8 cellular contexts compared by ENCODE assay signal in the genomic region with DNA sequence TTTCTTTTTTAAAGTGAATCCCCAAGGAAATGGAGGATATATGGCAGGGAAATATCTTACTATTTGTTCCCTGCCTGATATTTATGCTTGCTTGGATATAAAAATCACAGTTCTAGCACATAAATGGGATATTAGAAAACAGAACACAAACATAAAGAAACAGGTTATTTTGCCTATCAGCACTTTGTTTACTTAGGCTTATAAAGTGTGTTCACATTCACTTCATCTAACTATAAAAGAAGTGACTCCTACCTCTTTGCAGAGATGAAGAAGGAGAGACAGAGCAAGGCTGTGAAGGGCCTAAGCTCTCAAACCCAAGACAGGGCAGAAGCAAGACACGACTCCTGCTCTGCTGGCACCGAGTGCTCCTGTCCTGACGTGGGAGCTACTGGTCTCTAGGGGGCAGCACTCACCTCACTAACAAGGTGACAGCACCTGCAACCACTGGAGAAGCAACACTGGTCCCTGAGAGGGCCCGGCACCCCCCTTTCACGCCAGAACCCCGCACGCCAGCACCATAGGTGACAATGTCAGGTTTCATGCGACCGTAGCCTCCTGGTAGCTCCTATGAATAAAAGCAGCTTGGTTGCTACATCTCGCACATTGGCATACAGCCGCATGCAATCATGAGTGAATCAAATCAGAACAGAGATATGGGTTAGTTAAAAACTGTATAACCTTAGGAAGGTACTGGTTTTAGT. TPM values are rescaled to one million over a fixed set of nuclear protein-coding genes. Genes with fewer than 3 reads are reported as not detected.
A peak's percentile ranks its signal among the peaks of the same experiment; 100 is the strongest.
DNase-seq lines count a peak whose midpoint lies in the region; ATAC-seq and TF ChIP-seq lines count a peak whose summit lies in the region.

No MANE protein-coding gene starts in this region.

- peak; percentile 83 for DNase-seq in 8988T
- DNase-seq in GM13977 (ENCODE audit: low spot score) = peak; percentile 81
- peak; percentile 66 to 76 for DNase-seq in Kasumi-1 (lab: John Stamatoyannopoulos, UW)
- DNase-seq in activated naive CD4-positive, alpha-beta T cell treated with anti-CD3 and anti-CD28 coated beads, Interleukin-2, amount 50 U/mL, for 72 hours (ENCODE audit: low spot score in 2 of 2) = peak in 1 of 2 donors; percentile 69
- peak; percentile 50 for DNase-seq in left cardiac atrium
- DNase-seq in smooth muscle cell (lab: John Stamatoyannopoulos, UW; ENCODE audit: unreplicated experiment) = no peak

- H3K9ac ChIP-seq in smooth muscle cell (ENCODE audit: low read depth) = no peak overlapping the region

- in situ Hi-C loops in GM13977 (cut with MboI; ENCODE audit: low pct_unique_long_range_greater_than_20kb, low sequenced_read_pairs, unreplicated experiment) = loop anchor here (5.0 kb wide), 1 partner anchor 93 kb away; no protein-coding TSS in a partner anchor

- H3F3A ChIP-seq in smooth muscle cell (ENCODE audit: low read depth) = no peaks in the 10 kb centered on the region

- H2AFZ ChIP-seq in smooth muscle cell (ENCODE audit: low read depth) = no peak overlapping the region

- H3K36me3 Mint-ChIP-seq in activated naive CD4-positive, alpha-beta T cell treated with anti-CD3 and anti-CD28 coated beads, Interleukin-2, amount 50 U/mL, for 72 hours = peaks cover 21 to 25% of the 10 kb centered on the region in 2 donors

- TF ChIP-seq CTCF in GM13977 (IDR thresholded peaks at IDR 0.05; ENCODE audit: extremely low read depth, insufficient read depth, missing control alignments) (peak; percentile 87), smooth muscle cell (IDR thresholded peaks at IDR 0.05; ENCODE audit: borderline replicate concordance, insufficient read depth, poor library complexity, severe bottlenecking) (peak; percentile 67)

- intact Hi-C loops in left cardiac atrium (cut with DNase I) = loop anchor here in 1 of 2 donors (5.0 kb wide), 1 partner anchor 93 kb away; no protein-coding TSS in a partner anchor

- no peak overlapping the region for H3K27ac Mint-ChIP-seq in activated naive CD4-positive, alpha-beta T cell treated with anti-CD3 and anti-CD28 coated beads, Interleukin-2, amount 50 U/mL, for 72 hours

- no peak overlapping the region for H3K4me2 ChIP-seq in smooth muscle cell

- H3K27me3 ChIP-seq in smooth muscle cell (ENCODE audit: low read depth) = no peaks in the 10 kb centered on the region

- H3K9me3 ChIP-seq in smooth muscle cell (replicated peaks; ENCODE audit: low read depth) = no peaks in the 10 kb centered on the region

- no peak overlapping the region for H3K27ac ChIP-seq in smooth muscle cell (ENCODE audit: low read depth)

- H3K4me1 ChIP-seq in smooth muscle cell (ENCODE audit: low read depth) = no peaks in the 10 kb centered on the region

- H3K36me3 ChIP-seq in smooth muscle cell (ENCODE audit: low read depth) = no peaks in the 10 kb centered on the region

- WGBS in smooth muscle cell (ENCODE audit: low lambda C conversion rate) = 61% methylated on average over 11 of the region's 11 CpGs

- ATAC-seq in SK-N-SH treated with all-trans-retinoic acid at 6 μM for 48 hours = peak; percentile 96
- peak; percentile 66 to 76 for ATAC-seq in activated naive CD4-positive, alpha-beta T cell treated with anti-CD3 and anti-CD28 coated beads, Interleukin-2, amount 50 U/mL, for 72 hours
- ATAC-seq in left cardiac atrium = peak; percentile 30 to 39
- ATAC-seq in GM18873 (IDR thresholded peaks at IDR 0.05; ENCODE audit: low FRiP score, unreplicated experiment) = no peak

- H4K20me1 ChIP-seq in smooth muscle cell (ENCODE audit: low read depth) = peaks cover 4% of the 10 kb centered on the region

- no peaks in the 10 kb centered on the region for H3K79me2 ChIP-seq in smooth muscle cell (ENCODE audit: low read depth)

- no peak overlapping the region for H3K4me3 ChIP-seq in smooth muscle cell

- no peaks in the 10 kb centered on the region for H3K9me3 Mint-ChIP-seq in activated naive CD4-positive, alpha-beta T cell treated with anti-CD3 and anti-CD28 coated beads, Interleukin-2, amount 50 U/mL, for 72 hours

TF ChIP-seq in SK-N-SH treated with all-trans-retinoic acid at 6 μM for 48 hours, 23 proteins besides CTCF, POLR2A, EP300 and RAD21:
- no peak for TF ChIP-seq TCF4 (CRISPR knock-in tag; IDR thresholded peaks at IDR 0.05; ENCODE audit: borderline replicate concordance)
TF ChIP-seq in SK-N-SH treated with all-trans-retinoic acid at 6 μM for 48 hours: peak in this region for 0.

RNA-seq across cellular contexts. Expression of gene MBTPS1, which starts 32.0 kb away (rescaled TPM):
- 10 to 100 TPM; 39.9 to 41.1 TPM for total RNA-seq in activated naive CD4-positive, alpha-beta T cell treated with anti-CD3 and anti-CD28 coated beads, Interleukin-2, amount 50 U/mL, for 72 hours
- total RNA-seq in left cardiac atrium (10 to 100 TPM; 71.5 to 93.6 TPM), smooth muscle cell (51.9 and 52.2 TPM in 2 replicates)
- 60.6 and 68.9 TPM in 2 replicates for polyA plus RNA-seq in smooth muscle cell

RNA-seq across cellular contexts. Expression of gene SLC38A8, which starts 42.1 kb away (rescaled TPM):
- not detected for total RNA-seq in activated naive CD4-positive, alpha-beta T cell treated with anti-CD3 and anti-CD28 coated beads, Interleukin-2, amount 50 U/mL, for 72 hours
- total RNA-seq in left cardiac atrium (not detected), smooth muscle cell (not detected in 2 replicates)
- not detected in 2 replicates for polyA plus RNA-seq in smooth muscle cell
